In the genomic region with DNA sequence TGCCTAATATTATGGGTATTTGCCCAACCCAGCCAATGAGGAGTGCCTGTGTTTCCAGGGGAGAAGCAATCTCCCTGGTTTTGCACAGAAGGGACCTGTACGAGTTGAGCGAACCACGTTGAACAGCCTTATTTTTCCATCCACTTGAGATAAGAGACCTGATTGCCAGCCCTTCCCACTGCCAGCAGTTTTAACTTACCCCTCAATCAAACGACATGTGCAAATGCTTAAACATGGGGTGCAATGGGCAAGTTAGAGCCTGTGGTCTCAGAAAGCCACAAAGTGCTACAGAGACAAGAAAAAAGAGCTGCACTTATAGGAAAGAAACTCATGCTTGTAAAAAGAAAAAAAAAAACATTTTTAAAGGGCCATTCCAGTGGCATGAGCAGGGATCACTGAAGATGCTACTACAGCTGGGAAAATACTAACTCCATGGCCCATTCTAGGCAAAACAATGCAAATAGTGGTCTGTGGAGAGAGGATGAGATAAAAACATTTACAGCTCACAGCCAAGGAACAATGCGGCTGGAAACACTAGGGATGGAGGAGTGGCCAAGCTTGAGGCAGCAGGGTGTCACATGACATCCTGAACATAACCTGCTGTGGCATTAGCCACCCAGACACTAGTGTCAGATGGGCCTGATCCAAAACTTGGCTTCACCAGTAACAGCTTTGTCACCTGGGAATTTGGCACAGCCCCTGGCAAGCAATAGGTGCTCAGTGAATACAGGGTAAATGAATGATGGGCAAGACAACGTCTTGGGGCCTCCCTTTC, we compare ENCODE assay signal across 10 cellular contexts.
DNase-seq lines count a peak whose midpoint lies in the region; ATAC-seq and TF ChIP-seq lines count a peak whose summit lies in the region.
"Had no signal": no experiment of that assay in that cellular context is flagged by ENCODE, and none has a peak within 500 bp of the region (broad histone marks: within the 10 kb centered on the region; RNA-seq: fewer than 3 reads in every experiment).

No MANE protein-coding gene starts in this region.

- peak overlapping the region; percentile 22 for H3K27ac ChIP-seq in CD4-positive, alpha-beta T cell (ENCODE audit: low read depth, low read length)
- peak overlapping the region in 1 of 2 donors; percentile 51 for H3K27ac ChIP-seq in left lung
- no peak overlapping the region for H3K27ac ChIP-seq in foreskin keratinocyte
- H3K27ac ChIP-seq: PC-9 had no signal

- peaks cover 27 to 60% of the 10 kb centered on the region in 2 donors for H3K4me1 ChIP-seq in left lung
- H3K4me1 ChIP-seq in foreskin keratinocyte, result no peaks in the 10 kb centered on the region

- intact Hi-C loops in CD4-positive, alpha-beta T cell (cut with DNase I, micrococcal nuclease), result loop anchor here (1.0 to 5.0 kb wide), 5 partner anchors 56 to 206 kb away; a partner anchor contains a TSS
- intact Hi-C loops in activated CD4-positive, alpha-beta memory T cell treated with anti-CD3 and anti-CD28 coated beads for 36 hours (cut with micrococcal nuclease), result loop anchor here (2.0 kb wide), 2 partner anchors 57 to 209 kb away; no protein-coding TSS in a partner anchor
- intact Hi-C loops in left lung (cut with DNase I), result no loop called here

- POLR2A ChIA-PET in CD4-positive, alpha-beta T cell (lab: Charles Lee), result interaction anchor here (1.1 to 2.0 kb wide), 4 partner anchors 9 to 155 kb away, joined by 3 to 8 read pairs (median 3); no protein-coding TSS in a partner anchor
- POLR2A ChIA-PET in activated CD4-positive, alpha-beta memory T cell treated with anti-CD3 and anti-CD28 coated beads for 36 hours (lab: Charles Lee), result no interaction called here

- H3K9me3 Mint-ChIP-seq in CD4-positive, alpha-beta T cell, result no peaks in the 10 kb centered on the region
- no peaks in the 10 kb centered on the region for H3K9me3 Mint-ChIP-seq in activated CD4-positive, alpha-beta memory T cell treated with anti-CD3 and anti-CD28 coated beads for 36 hours

- no peaks in the 10 kb centered on the region for H3K27me3 ChIP-seq in CD4-positive, alpha-beta T cell (ENCODE audit: control insufficient read depth, insufficient read depth, low read length)
- no peaks in the 10 kb centered on the region for H3K27me3 ChIP-seq in left lung
- no peaks in the 10 kb centered on the region for H3K27me3 ChIP-seq in foreskin keratinocyte

- H3K27ac Mint-ChIP-seq in CD4-positive, alpha-beta T cell, result peak overlapping the region; percentile 75
- peak overlapping the region; percentile 50 for H3K27ac Mint-ChIP-seq in activated CD4-positive, alpha-beta memory T cell treated with anti-CD3 and anti-CD28 coated beads for 36 hours

- no peaks in the 10 kb centered on the region for H3K27me3 Mint-ChIP-seq in CD4-positive, alpha-beta T cell
- H3K27me3 Mint-ChIP-seq in activated CD4-positive, alpha-beta memory T cell treated with anti-CD3 and anti-CD28 coated beads for 36 hours, result no peaks in the 10 kb centered on the region

- no peak for TF ChIP-seq CTCF in CD4-positive, alpha-beta T cell (IDR thresholded peaks at IDR 0.05)
- no peak for TF ChIP-seq CTCF in left lung (IDR thresholded peaks at IDR 0.05)
- TF ChIP-seq CTCF in foreskin keratinocyte (conservative IDR thresholded peaks at IDR 0.05), result no peak

- H3K9me3 ChIP-seq in CD4-positive, alpha-beta T cell (ENCODE audit: control insufficient read depth, low read length), result no peaks in the 10 kb centered on the region
- no peaks in the 10 kb centered on the region for H3K9me3 ChIP-seq in left lung

- ATAC-seq in CD4-positive, alpha-beta T cell (ENCODE audit: poor library complexity), result peak; percentile 66
- ATAC-seq in HG02642 (IDR thresholded peaks at IDR 0.05; ENCODE audit: poor library complexity, unreplicated experiment) (peak; percentile 34), left lung (peak; percentile 31), GM19455 (IDR thresholded peaks at IDR 0.05; ENCODE audit: unreplicated experiment) (no peak), foreskin keratinocyte (no peak)

- H3K4me1 Mint-ChIP-seq in CD4-positive, alpha-beta T cell (ENCODE audit: low read depth), result peaks cover 70% of the 10 kb centered on the region
- peaks cover 50% of the 10 kb centered on the region for H3K4me1 Mint-ChIP-seq in activated CD4-positive, alpha-beta memory T cell treated with anti-CD3 and anti-CD28 coated beads for 36 hours (ENCODE audit: low read depth)

- peaks cover 9% of the 10 kb centered on the region for H3K36me3 Mint-ChIP-seq in CD4-positive, alpha-beta T cell (ENCODE audit: low read depth)
- peaks cover 10% of the 10 kb centered on the region for H3K36me3 Mint-ChIP-seq in activated CD4-positive, alpha-beta memory T cell treated with anti-CD3 and anti-CD28 coated beads for 36 hours

- CTCF ChIA-PET in CD4-positive, alpha-beta T cell (lab: Charles Lee), result interaction anchor here (0.7 to 2.1 kb wide), 8 partner anchors 15 to 163 kb away, joined by 3 to 24 read pairs (median 6); a partner anchor contains a TSS
- CTCF ChIA-PET in activated CD4-positive, alpha-beta memory T cell treated with anti-CD3 and anti-CD28 coated beads for 36 hours (lab: Charles Lee), result interaction anchor here (0.6 to 5.8 kb wide), 19 partner anchors 9 to 548 kb away, joined by 3 to 54 read pairs (median 5); a partner anchor contains a TSS

- no peaks in the 10 kb centered on the region for H3K36me3 ChIP-seq in left lung

- H3K4me3 Mint-ChIP-seq in CD4-positive, alpha-beta T cell, result no peak overlapping the region
- no peak overlapping the region for H3K4me3 Mint-ChIP-seq in activated CD4-positive, alpha-beta memory T cell treated with anti-CD3 and anti-CD28 coated beads for 36 hours

- DNase-seq in CD4-positive, alpha-beta T cell, result peak in 1 of 10 experiments; percentile 5
- DNase-seq in activated CD4-positive, alpha-beta memory T cell treated with anti-CD3 and anti-CD28 coated beads for 36 hours, result no peak
- no peak for DNase-seq in left lung
- no peak for DNase-seq in NK-92 treated with Interleukin-12 subunit alpha and Interleukin-12 subunit beta, amount 100 ng/mL, for 24 hours (lab: John Stamatoyannopoulos, UW)
- no peak for DNase-seq in hepatic stellate cell (ENCODE audit: low spot score)
- no peak for DNase-seq in foreskin keratinocyte
- DNase-seq: activated CD4-positive, alpha-beta T cell treated with anti-CD3 and anti-CD28 coated beads, Interleukin-2, amount 50 U/mL, for 1 hour; PC-9 had no signal

- no peak overlapping the region for H3K4me3 ChIP-seq in left lung
- H3K4me3 ChIP-seq: PC-9 had no signal

Comparison
In these comparisons a context has a peak if more than half of its experiments do, and no peak if none do; other contexts are left out.
1. ATAC-seq: peak in CD4-positive, alpha-beta T cell (single experiment), HG02642 (single experiment) and left lung (single experiment); none in GM19455 (single experiment) and foreskin keratinocyte (single experiment).
2. intact Hi-C loops: an anchor here in CD4-positive, alpha-beta T cell (1.0 to 5.0 kb wide) and activated CD4-positive, alpha-beta memory T cell treated with anti-CD3 and anti-CD28 coated beads for 36 hours (2.0 kb wide); none called in left lung.